9 cellular contexts compared by ENCODE assay signal in the genomic region with DNA sequence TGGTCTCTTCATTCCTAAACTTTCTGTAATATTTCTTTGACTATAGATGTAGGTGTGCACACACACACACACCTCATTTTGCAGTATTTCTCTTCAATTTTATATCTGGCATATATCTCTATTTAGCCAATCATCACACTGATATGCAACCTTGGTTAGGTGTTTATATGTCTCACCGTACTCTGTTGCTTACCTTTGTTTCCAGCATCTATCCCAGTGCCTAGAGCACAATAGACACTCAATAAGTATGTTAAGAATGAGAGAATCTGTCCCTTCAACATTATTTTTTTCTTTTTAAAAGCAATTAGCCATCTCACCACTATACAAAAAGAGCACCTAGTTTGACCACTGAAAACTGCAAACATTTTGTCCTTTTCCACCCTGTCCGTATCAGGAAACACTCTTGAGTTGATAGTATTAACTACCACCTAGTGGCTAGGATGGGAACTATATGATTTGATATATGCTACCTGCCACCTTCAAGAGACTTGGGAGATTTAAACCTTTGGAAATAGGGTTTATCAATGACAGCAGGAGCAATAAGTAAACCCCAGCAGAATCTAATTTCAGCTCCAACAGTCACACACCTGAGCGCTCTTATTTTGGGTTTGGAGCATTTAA. TPM values are rescaled to one million over a fixed set of nuclear protein-coding genes. Genes with fewer than 3 reads are reported as not detected.
DNase-seq lines count a peak whose midpoint lies in the region; ATAC-seq, FAIRE-seq and TF ChIP-seq lines count a peak whose summit lies in the region.
"Had no signal": no experiment of that assay in that cellular context is flagged by ENCODE, and none has a peak within 500 bp of the region (broad histone marks: within the 10 kb centered on the region; RNA-seq: fewer than 3 reads in every experiment).

No MANE protein-coding gene starts in this region.

- H3K4me1 Mint-ChIP-seq in astrocyte (ENCODE audit: low read depth, unreplicated experiment) = no peaks in the 10 kb centered on the region

- in situ Hi-C loops in Caki2 (cut with HindIII; ENCODE audit: low pct_unique_long_range_greater_than_20kb, low sequenced_read_pairs) = no loop called here

- H3K4me1 ChIP-seq in astrocyte (ENCODE audit: insufficient read depth, low read length) (no peaks in the 10 kb centered on the region), lung (ENCODE audit: control insufficient read depth in 2 of 2, insufficient read depth in 2 of 2, low read length in 2 of 2) (no peaks in the 10 kb centered on the region)

- FAIRE-seq in astrocyte (lab: Jason Lieb, UNC) = peak; percentile 68
- FAIRE-seq: K562 had no signal

- ATAC-seq in GM19043 (IDR thresholded peaks at IDR 0.05; ENCODE audit: low read depth, unreplicated experiment) (peak; percentile 48), lung (ENCODE audit: insufficient read depth, low FRiP score) (peak; percentile 62)
- ATAC-seq: K562 had no signal

- 59 to 65% methylated on average over 3 of the region's 3 CpGs for whole genome bisulfite sequencing in lung, 2 donors

- H3K27me3 Mint-ChIP-seq in astrocyte (ENCODE audit: low read depth, unreplicated experiment) = no peaks in the 10 kb centered on the region

- no peak overlapping the region for H3K27ac Mint-ChIP-seq in astrocyte (ENCODE audit: unreplicated experiment)

- H3K27ac ChIP-seq in astrocyte (ENCODE audit: low read depth, low read length) (no peak overlapping the region), lung (ENCODE audit: low read depth in 1 of 2, low read length in 1 of 2) (no peak overlapping the region)

- H3K4me2 ChIP-seq in astrocyte (ENCODE audit: low read length) = no peak overlapping the region

- H3K9me3 ChIP-seq in astrocyte (ENCODE audit: insufficient read depth, low read depth, low read length) (no peaks in the 10 kb centered on the region), lung (ENCODE audit: control insufficient read depth in 2 of 2, insufficient read depth in 1 of 2, low read length in 1 of 2) (no peaks in the 10 kb centered on the region)

- H3K36me3 ChIP-seq in astrocyte (ENCODE audit: insufficient read depth, low read length) (no peaks in the 10 kb centered on the region), lung (ENCODE audit: control insufficient read depth in 2 of 2, insufficient read depth in 2 of 2, low read length in 2 of 2) (no peaks in the 10 kb centered on the region)

- no peak overlapping the region for H2AFZ ChIP-seq in astrocyte (ENCODE audit: low read depth, low read length)

- H3K27me3 ChIP-seq in astrocyte (ENCODE audit: insufficient read depth, low read length) = no peaks in the 10 kb centered on the region
- no peaks in the 10 kb centered on the region for H3K27me3 ChIP-seq in lung (ENCODE audit: control insufficient read depth, insufficient read depth)

- DNase-seq in Caki2 (ENCODE audit: low read depth) = peak; percentile 47
- peak; percentile 6 for DNase-seq in HPDE6-E6E7 (ENCODE audit: extremely low spot score)
- peak; percentile 15 for DNase-seq in astrocyte (ENCODE audit: low read depth)
- no peak for DNase-seq in lung (ENCODE audit: low spot score)
- no peak for DNase-seq in NCI-H1417 treated with DMSO at 0.1 percent for 48 hours (lab: John Stamatoyannopoulos, UW)
- no peak for DNase-seq in stimulated activated CD4-positive, alpha-beta T cell treated with anti-CD3 and anti-CD28 coated beads, Interleukin-1b, Interleukin-23, amount 100 ng/mL, for 48 hours
- no peak for DNase-seq in activated CD4-positive, CD25-positive, alpha-beta regulatory T cell treated with anti-CD3 and anti-CD28 coated beads, Interleukin-2, amount 50 U/mL, for 72 hours

- no peaks in the 10 kb centered on the region for H3K9me3 Mint-ChIP-seq in astrocyte (ENCODE audit: unreplicated experiment)

- H3K36me3 Mint-ChIP-seq in astrocyte (ENCODE audit: low read depth, unreplicated experiment) = no peaks in the 10 kb centered on the region

- no peaks in the 10 kb centered on the region for H3K79me2 ChIP-seq in astrocyte (ENCODE audit: insufficient read depth, low read length)

- no peak overlapping the region for H3K9ac ChIP-seq in astrocyte (ENCODE audit: low read length)

- H3K4me3 Mint-ChIP-seq in astrocyte (ENCODE audit: unreplicated experiment) = no peak overlapping the region

- TF ChIP-seq CTCF in astrocyte (IDR thresholded peaks at IDR 0.05; ENCODE audit: insufficient read depth, low read depth, low read length) = peak; percentile 66
- peak; percentile 1 for TF ChIP-seq CTCF in lung (IDR thresholded peaks at IDR 0.05; ENCODE audit: control extremely low read depth, extremely low read depth)

- H3K4me3 ChIP-seq in astrocyte (ENCODE audit: insufficient read depth, low read depth, low read length) (no peak overlapping the region), lung (no peak overlapping the region)
- H3K4me3 ChIP-seq: K562 had no signal

- no peaks in the 10 kb centered on the region for H4K20me1 ChIP-seq in astrocyte (ENCODE audit: insufficient read depth, low read length)

RNA-seq across cellular contexts. Expression of a gene that starts 48.7 kb away (rescaled TPM):
- 2.4 and 7.7 TPM in 2 replicates for total RNA-seq in Caki2 (2014; rRNA removed; shearing (Covaris generic); ENCODE audit: low replicate concordance)
- total RNA-seq in astrocyte = 2.6 and 4.5 TPM in 2 replicates
- total RNA-seq in lung = 1 to 10 TPM; 5.5 to 5.9 TPM
- polyA plus RNA-seq in lung = 1 to 10 TPM in 1 of 2 donors, under 1 TPM in 1; 0.88 to 3.8 TPM
- total RNA-seq: K562 had no signal
- polyA plus RNA-seq: K562 had no signal

Comparison
In these comparisons a context has a peak if more than half of its experiments do, and no peak if none do; other contexts are left out.
1. DNase-seq: peak in Caki2 (single experiment), HPDE6-E6E7 (single experiment) and astrocyte (single experiment); none in lung (single experiment), NCI-H1417 treated with DMSO at 0.1 percent for 48 hours (single experiment), stimulated activated CD4-positive, alpha-beta T cell treated with anti-CD3 and anti-CD28 coated beads, Interleukin-1b, Interleukin-23, amount 100 ng/mL, for 48 hours (single experiment) and activated CD4-positive, CD25-positive, alpha-beta regulatory T cell treated with anti-CD3 and anti-CD28 coated beads, Interleukin-2, amount 50 U/mL, for 72 hours (single experiment).